ENCODE assay signal across 13 cellular contexts in genomic region chr22:42013385-42013784, GRCh38.
"Had no signal": no experiment of that assay in that cellular context is flagged by ENCODE, and none has a peak within 500 bp of the region (broad histone marks: within the 10 kb centered on the region; RNA-seq: fewer than 3 reads in every experiment).

No MANE protein-coding gene starts in this region.

- H3K4me3 ChIP-seq: colonic mucosa, coronary artery, dorsolateral prefrontal cortex, esophagus muscularis mucosa, esophagus squamous epithelium, gastrocnemius medialis, gastroesophageal sphincter, heart left ventricle, heart right ventricle had no signal

- H3K36me3 ChIP-seq: colonic mucosa, esophagus muscularis mucosa, esophagus squamous epithelium, gastrocnemius medialis, gastroesophageal sphincter, heart left ventricle, heart right ventricle had no signal

- ATAC-seq: effector memory CD8-positive, alpha-beta T cell; esophagus mucosa; foreskin keratinocyte; gastrocnemius medialis; gastroesophageal sphincter; heart left ventricle; heart right ventricle had no signal

- H3K4me1 ChIP-seq: colonic mucosa, esophagus muscularis mucosa, esophagus squamous epithelium, foreskin keratinocyte, gastrocnemius medialis, gastroesophageal sphincter, heart left ventricle, heart right ventricle had no signal

- H3K27ac ChIP-seq: colonic mucosa, coronary artery, dorsolateral prefrontal cortex, epithelial cell of prostate, esophagus muscularis mucosa, esophagus squamous epithelium, foreskin keratinocyte, gastrocnemius medialis, gastroesophageal sphincter, heart left ventricle, heart right ventricle had no signal
